11 cellular contexts compared by ENCODE assay signal in genomic region chr1:101043776-101044175, GRCh38. TPM values are rescaled to one million over a fixed set of nuclear protein-coding genes. Genes with fewer than 3 reads are reported as not detected.
DNase-seq lines count a peak whose midpoint lies in the region; ATAC-seq and TF ChIP-seq lines count a peak whose summit lies in the region.
"Had no signal": no experiment of that assay in that cellular context is flagged by ENCODE, and none has a peak within 500 bp of the region (broad histone marks: within the 10 kb centered on the region; RNA-seq: fewer than 3 reads in every experiment).

No MANE protein-coding gene starts in this region.

- peaks cover 9% of the 10 kb centered on the region for H3K4me1 ChIP-seq in foreskin keratinocyte

- H3K27me3 ChIP-seq in foreskin keratinocyte: no peaks in the 10 kb centered on the region

- peak; percentile 67 for TF ChIP-seq CTCF in foreskin keratinocyte (conservative IDR thresholded peaks at IDR 0.05)

- H3K4me1 Mint-ChIP-seq in activated naive CD8-positive, alpha-beta T cell treated with anti-CD3 and anti-CD28 coated beads, Interleukin-2, amount 50 U/mL, for 24 hours: peaks cover 13% of the 10 kb centered on the region
- no peaks in the 10 kb centered on the region for H3K4me1 Mint-ChIP-seq in activated naive CD8-positive, alpha-beta T cell treated with anti-CD3 and anti-CD28 coated beads for 36 hours

- H3K4me3 Mint-ChIP-seq in activated naive CD8-positive, alpha-beta T cell treated with anti-CD3 and anti-CD28 coated beads, Interleukin-2, amount 50 U/mL, for 24 hours: no peak overlapping the region
- no peak overlapping the region for H3K4me3 Mint-ChIP-seq in activated naive CD8-positive, alpha-beta T cell treated with anti-CD3 and anti-CD28 coated beads for 36 hours
- H3K4me3 Mint-ChIP-seq: IgD-negative memory B cell; stimulated activated naive B cell treated with anti-CD40 and anti-IgM and Interleukin-4, amounts not matched to agents 10 μg/mL and 1 μg/mL and 100 μg/mL, for 72 hours had no signal

- H3K9me3 Mint-ChIP-seq in activated naive CD8-positive, alpha-beta T cell treated with anti-CD3 and anti-CD28 coated beads, Interleukin-2, amount 50 U/mL, for 24 hours: peaks cover 13% of the 10 kb centered on the region
- peaks cover 15% of the 10 kb centered on the region for H3K9me3 Mint-ChIP-seq in activated naive CD8-positive, alpha-beta T cell treated with anti-CD3 and anti-CD28 coated beads for 36 hours

- DNase-seq in activated naive CD8-positive, alpha-beta T cell treated with anti-CD3 and anti-CD28 coated beads, Interleukin-2, amount 50 U/mL, for 24 hours: no peak
- no peak for DNase-seq in activated naive CD8-positive, alpha-beta T cell treated with anti-CD3 and anti-CD28 coated beads for 36 hours
- peak; percentile 22 for DNase-seq in T1000 (lab: John Stamatoyannopoulos, UW)
- DNase-seq in foreskin keratinocyte: peak; percentile 18 to 50
- peak; percentile 15 for DNase-seq in stromal cell of bone marrow (ENCODE audit: low read depth)
- DNase-seq in NCI-H187 (lab: John Stamatoyannopoulos, UW): no peak
- DNase-seq: NCI-H187 treated with DMSO at 0.1 percent for 48 hours; stimulated activated naive B cell treated with anti-CD40 and anti-IgM and Interleukin-4, amounts not matched to agents 10 μg/mL and 1 μg/mL and 100 μg/mL, for 72 hours had no signal

- H3K27ac ChIP-seq in foreskin keratinocyte: no peak overlapping the region

- ATAC-seq in activated naive CD8-positive, alpha-beta T cell treated with anti-CD3 and anti-CD28 coated beads, Interleukin-2, amount 50 U/mL, for 24 hours: peak; percentile 52
- ATAC-seq in foreskin keratinocyte (peak; percentile 83), HG03135 (IDR thresholded peaks at IDR 0.05; ENCODE audit: unreplicated experiment) (no peak), GM18907 (IDR thresholded peaks at IDR 0.05; ENCODE audit: unreplicated experiment) (no peak)

- H3K27me3 Mint-ChIP-seq in activated naive CD8-positive, alpha-beta T cell treated with anti-CD3 and anti-CD28 coated beads, Interleukin-2, amount 50 U/mL, for 24 hours: no peaks in the 10 kb centered on the region
- H3K27me3 Mint-ChIP-seq in activated naive CD8-positive, alpha-beta T cell treated with anti-CD3 and anti-CD28 coated beads for 36 hours: no peaks in the 10 kb centered on the region
- H3K27me3 Mint-ChIP-seq: IgD-negative memory B cell; stimulated activated naive B cell treated with anti-CD40 and anti-IgM and Interleukin-4, amounts not matched to agents 10 μg/mL and 1 μg/mL and 100 μg/mL, for 72 hours had no signal

- no peak overlapping the region for H3K27ac Mint-ChIP-seq in activated naive CD8-positive, alpha-beta T cell treated with anti-CD3 and anti-CD28 coated beads, Interleukin-2, amount 50 U/mL, for 24 hours
- H3K27ac Mint-ChIP-seq in activated naive CD8-positive, alpha-beta T cell treated with anti-CD3 and anti-CD28 coated beads for 36 hours: no peak overlapping the region
- H3K27ac Mint-ChIP-seq: IgD-negative memory B cell; stimulated activated naive B cell treated with anti-CD40 and anti-IgM and Interleukin-4, amounts not matched to agents 10 μg/mL and 1 μg/mL and 100 μg/mL, for 72 hours had no signal

- H3K36me3 Mint-ChIP-seq in activated naive CD8-positive, alpha-beta T cell treated with anti-CD3 and anti-CD28 coated beads, Interleukin-2, amount 50 U/mL, for 24 hours (ENCODE audit: low read depth): peaks cover 16% of the 10 kb centered on the region
- peaks cover 18% of the 10 kb centered on the region for H3K36me3 Mint-ChIP-seq in activated naive CD8-positive, alpha-beta T cell treated with anti-CD3 and anti-CD28 coated beads for 36 hours

RNA-seq across cellular contexts. Expression of gene DPH5, which starts 18.2 kb away (rescaled TPM):
- 10 to 100 TPM; 65.0 to 70.8 TPM for total RNA-seq in activated naive CD8-positive, alpha-beta T cell treated with anti-CD3 and anti-CD28 coated beads for 36 hours
- total RNA-seq in foreskin keratinocyte: 43.1 and 46.8 TPM in 2 replicates
- polyA plus RNA-seq in foreskin keratinocyte: 42.3 and 52.6 TPM in 2 replicates

Comparison
In these comparisons a context has a peak if more than half of its experiments do, and no peak if none do; other contexts are left out.
1. ATAC-seq: peak in activated naive CD8-positive, alpha-beta T cell treated with anti-CD3 and anti-CD28 coated beads, Interleukin-2, amount 50 U/mL, for 24 hours (single experiment) and foreskin keratinocyte (single experiment); none in HG03135 (single experiment) and GM18907 (single experiment).
2. DNase-seq: peak in T1000 (single experiment), foreskin keratinocyte (2 of 2) and stromal cell of bone marrow (single experiment); none in activated naive CD8-positive, alpha-beta T cell treated with anti-CD3 and anti-CD28 coated beads, Interleukin-2, amount 50 U/mL, for 24 hours (single experiment), activated naive CD8-positive, alpha-beta T cell treated with anti-CD3 and anti-CD28 coated beads for 36 hours (single experiment) and NCI-H187 (0 of 2).